In genomic region chr12:80935076-80935475, GRCh38 we compare ENCODE assay signal across 1 cellular context.
TF ChIP-seq lines count a peak whose summit lies in the region.

No MANE protein-coding gene starts in this region.

TF ChIP-seq in HepG2, 621 proteins besides CTCF, POLR2A, EP300 and RAD21:
- TF ChIP-seq LCORL (IDR thresholded peaks at IDR 0.05) (no peak), LCORL (CRISPR knock-in tag; IDR thresholded peaks at IDR 0.05) (no peak), FOXA3 (CRISPR knock-in tag; IDR thresholded peaks at IDR 0.05) (no peak), ZNF616 (CRISPR knock-in tag; IDR thresholded peaks at IDR 0.05; ENCODE audit: low read depth) (no peak), ZBTB7A (CRISPR knock-in tag; IDR thresholded peaks at IDR 0.05) (no peak), ZNF503 (CRISPR knock-in tag; IDR thresholded peaks at IDR 0.05) (no peak), THAP8 (CRISPR knock-in tag; IDR thresholded peaks at IDR 0.05; ENCODE audit: borderline replicate concordance) (no peak), MAX (IDR thresholded peaks at IDR 0.05) (no peak), ZNF33A (CRISPR knock-in tag; IDR thresholded peaks at IDR 0.05; ENCODE audit: borderline replicate concordance) (no peak), MLXIP (CRISPR knock-in tag; IDR thresholded peaks at IDR 0.05; ENCODE audit: borderline replicate concordance) (no peak), ZNF607 (CRISPR knock-in tag; IDR thresholded peaks at IDR 0.05; ENCODE audit: borderline replicate concordance) (no peak)
- TF ChIP-seq, protein P1, sequence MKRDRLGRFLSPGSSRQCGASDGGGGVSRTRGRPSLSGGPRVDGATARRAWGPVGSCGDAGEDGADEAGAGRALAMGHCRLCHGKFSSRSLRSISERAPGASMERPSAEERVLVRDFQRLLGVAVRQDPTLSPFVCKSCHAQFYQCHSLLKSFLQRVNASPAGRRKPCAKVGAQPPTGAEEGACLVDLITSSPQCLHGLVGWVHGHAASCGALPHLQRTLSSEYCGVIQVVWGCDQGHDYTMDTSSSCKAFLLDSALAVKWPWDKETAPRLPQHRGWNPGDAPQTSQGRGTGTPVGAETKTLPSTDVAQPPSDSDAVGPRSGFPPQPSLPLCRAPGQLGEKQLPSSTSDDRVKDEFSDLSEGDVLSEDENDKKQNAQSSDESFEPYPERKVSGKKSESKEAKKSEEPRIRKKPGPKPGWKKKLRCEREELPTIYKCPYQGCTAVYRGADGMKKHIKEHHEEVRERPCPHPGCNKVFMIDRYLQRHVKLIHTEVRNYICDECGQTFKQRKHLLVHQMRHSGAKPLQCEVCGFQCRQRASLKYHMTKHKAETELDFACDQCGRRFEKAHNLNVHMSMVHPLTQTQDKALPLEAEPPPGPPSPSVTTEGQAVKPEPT (CRISPR knock-in tag; IDR thresholded peaks at IDR 0.05; ENCODE audit: low read depth): no peak
